ENCODE assay signal across 15 cellular contexts in the genomic region with DNA sequence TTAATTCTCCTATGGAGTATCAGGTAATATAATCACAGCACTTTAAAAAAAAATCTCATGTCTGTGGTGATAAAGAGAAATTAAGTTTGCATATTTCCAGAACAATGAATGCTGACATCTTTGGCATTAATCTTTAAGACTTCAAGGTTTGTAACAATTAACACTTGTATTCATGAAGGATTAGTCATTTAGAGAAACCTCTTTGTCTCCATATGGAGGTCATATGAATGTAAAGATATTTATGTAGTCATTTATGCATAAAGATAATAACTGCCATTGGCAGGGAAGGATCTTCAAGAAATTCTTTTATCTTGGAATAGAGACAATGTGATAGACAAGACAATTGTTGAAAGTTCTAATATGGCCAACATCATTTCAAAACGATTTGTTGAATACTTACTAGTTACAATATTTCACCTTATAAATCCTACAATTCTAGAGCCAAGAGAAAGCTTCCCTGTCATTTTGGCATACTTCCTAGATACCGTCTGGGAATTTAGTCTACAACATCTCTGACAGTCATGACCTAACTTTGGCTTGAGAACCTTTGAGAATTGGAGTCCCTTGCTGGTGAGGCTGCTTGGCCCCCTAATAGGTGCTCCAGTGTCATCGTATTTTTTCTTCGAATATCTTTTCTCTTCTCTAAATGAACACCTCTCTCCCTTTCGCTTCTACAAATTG.
"Had no signal": no experiment of that assay in that cellular context is flagged by ENCODE, and none has a peak within 500 bp of the region (broad histone marks: within the 10 kb centered on the region; RNA-seq: fewer than 3 reads in every experiment).

No MANE protein-coding gene starts in this region.

- H3K27ac ChIP-seq: cardiac muscle cell, colonic mucosa had no signal

- H3K36me3 ChIP-seq: cardiac muscle cell, colonic mucosa had no signal

- H3K9me3 Mint-ChIP-seq: activated T-cell treated with anti-CD3 and anti-CD28 coated beads, Interleukin-2, amount 50 U/mL, for 72 hours; immature natural killer cell; stimulated activated naive CD8-positive, alpha-beta T cell treated with anti-CD3 and anti-CD28 coated beads, Interleukin-15, amount 100 ng/mL, for 72 hours had no signal

- H3K4me1 ChIP-seq: colonic mucosa had no signal

- DNase-seq: activated CD4-positive, alpha-beta memory T cell treated with anti-CD3 and anti-CD28 coated beads, Interleukin-2, amount 10 ng/mL, durations not matched to agents 7 days and 5 days; activated CD8-positive, alpha-beta memory T cell treated with anti-CD3 and anti-CD28 coated beads, Interleukin-2, amount 50 U/mL, for 4 hours; activated naive CD8-positive, alpha-beta T cell treated with anti-CD3 and anti-CD28 coated beads, Interleukin-2, amount 10 ng/mL, durations not matched to agents 7 days and 5 days; activated T-cell treated with anti-CD3 and anti-CD28 coated beads, Interleukin-2, amount 50 U/mL, for 72 hours; aorta; colonic mucosa; effector CD8-positive, alpha-beta T cell; glutamatergic neuron; immature natural killer cell; left cardiac atrium; stimulated activated CD4-positive, alpha-beta T cell treated with anti-CD3 and anti-CD28 coated beads, Interleukin-12 subunit alpha, Interleukin-12 subunit beta, amount 100 ng/mL, for 4 hours; stimulated activated naive CD8-positive, alpha-beta T cell treated with anti-CD3 and anti-CD28 coated beads, Interleukin-15, amount 100 ng/mL, for 72 hours; SW 1271 had no signal

- H3K9me3 ChIP-seq: colonic mucosa had no signal

- H3K4me3 ChIP-seq: cardiac muscle cell, colonic mucosa had no signal

- H3K27me3 ChIP-seq: cardiac muscle cell, colonic mucosa had no signal

- FAIRE-seq: urothelium cell line had no signal

- H3K27me3 Mint-ChIP-seq: activated CD4-positive, alpha-beta memory T cell treated with anti-CD3 and anti-CD28 coated beads, Interleukin-2, amount 10 ng/mL, durations not matched to agents 7 days and 5 days; activated naive CD8-positive, alpha-beta T cell treated with anti-CD3 and anti-CD28 coated beads, Interleukin-2, amount 10 ng/mL, durations not matched to agents 7 days and 5 days; stimulated activated naive CD8-positive, alpha-beta T cell treated with anti-CD3 and anti-CD28 coated beads, Interleukin-15, amount 100 ng/mL, for 72 hours had no signal

- H3K4me1 Mint-ChIP-seq: activated CD4-positive, alpha-beta memory T cell treated with anti-CD3 and anti-CD28 coated beads, Interleukin-2, amount 10 ng/mL, durations not matched to agents 7 days and 5 days; activated naive CD8-positive, alpha-beta T cell treated with anti-CD3 and anti-CD28 coated beads, Interleukin-2, amount 10 ng/mL, durations not matched to agents 7 days and 5 days; immature natural killer cell; stimulated activated naive CD8-positive, alpha-beta T cell treated with anti-CD3 and anti-CD28 coated beads, Interleukin-15, amount 100 ng/mL, for 72 hours had no signal

- H3K27ac Mint-ChIP-seq: activated CD4-positive, alpha-beta memory T cell treated with anti-CD3 and anti-CD28 coated beads, Interleukin-2, amount 10 ng/mL, durations not matched to agents 7 days and 5 days; activated naive CD8-positive, alpha-beta T cell treated with anti-CD3 and anti-CD28 coated beads, Interleukin-2, amount 10 ng/mL, durations not matched to agents 7 days and 5 days; activated T-cell treated with anti-CD3 and anti-CD28 coated beads, Interleukin-2, amount 50 U/mL, for 72 hours; immature natural killer cell; stimulated activated naive CD8-positive, alpha-beta T cell treated with anti-CD3 and anti-CD28 coated beads, Interleukin-15, amount 100 ng/mL, for 72 hours had no signal

- ATAC-seq: activated T-cell treated with anti-CD3 and anti-CD28 coated beads, Interleukin-2, amount 50 U/mL, for 72 hours; stimulated activated naive CD8-positive, alpha-beta T cell treated with anti-CD3 and anti-CD28 coated beads, Interleukin-15, amount 100 ng/mL, for 72 hours had no signal

- H3K4me3 Mint-ChIP-seq: activated CD4-positive, alpha-beta memory T cell treated with anti-CD3 and anti-CD28 coated beads, Interleukin-2, amount 10 ng/mL, durations not matched to agents 7 days and 5 days; activated naive CD8-positive, alpha-beta T cell treated with anti-CD3 and anti-CD28 coated beads, Interleukin-2, amount 10 ng/mL, durations not matched to agents 7 days and 5 days; activated T-cell treated with anti-CD3 and anti-CD28 coated beads, Interleukin-2, amount 50 U/mL, for 72 hours; immature natural killer cell; stimulated activated naive CD8-positive, alpha-beta T cell treated with anti-CD3 and anti-CD28 coated beads, Interleukin-15, amount 100 ng/mL, for 72 hours had no signal
